ENCODE assay signal across 13 cellular contexts in the genomic region with DNA sequence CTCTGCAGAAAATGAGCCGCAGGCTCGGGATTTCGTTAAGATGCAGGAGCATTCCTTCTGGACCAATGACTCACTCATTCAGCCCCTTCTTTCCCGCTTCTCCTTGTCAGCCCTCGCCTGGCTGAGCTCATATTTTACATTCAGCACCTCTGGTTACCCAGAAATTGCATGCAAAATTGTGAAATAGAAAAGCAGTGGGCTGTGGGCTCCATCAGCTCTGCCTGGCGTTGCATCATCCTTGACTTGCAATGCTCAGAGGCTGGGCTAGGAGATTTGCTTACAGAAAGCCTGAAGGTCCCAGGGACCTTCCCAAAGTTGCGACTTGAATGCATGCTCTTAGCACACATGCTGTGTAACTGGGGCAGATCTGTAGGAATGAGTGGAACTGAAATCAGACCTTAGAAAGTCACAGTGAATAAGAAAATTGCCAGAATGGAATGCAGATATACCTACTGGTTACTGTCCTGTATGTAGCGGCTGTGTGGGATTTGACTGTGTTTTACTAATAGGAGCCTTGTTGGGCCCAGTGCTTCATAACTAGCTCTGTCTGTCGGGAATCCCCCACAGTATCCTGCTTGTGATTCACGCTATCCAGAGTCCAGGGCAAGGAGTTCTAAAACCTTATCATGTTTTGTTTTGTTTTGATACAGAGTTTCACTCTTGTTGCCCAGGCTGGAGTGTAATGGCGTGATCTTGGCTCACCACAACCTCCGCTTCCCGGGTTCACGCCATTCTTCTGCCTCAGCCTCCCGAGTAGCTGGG.
DNase-seq lines count a peak whose midpoint lies in the region; ATAC-seq and TF ChIP-seq lines count a peak whose summit lies in the region.
"Had no signal": no experiment of that assay in that cellular context is flagged by ENCODE, and none has a peak within 500 bp of the region (broad histone marks: within the 10 kb centered on the region; RNA-seq: fewer than 3 reads in every experiment).

No MANE protein-coding gene starts in this region.

- peaks cover 3% of the 10 kb centered on the region for H3K9me3 Mint-ChIP-seq in glutamatergic neuron (ENCODE audit: unreplicated experiment)
- H3K9me3 Mint-ChIP-seq: activated naive CD4-positive, alpha-beta T cell treated with anti-CD3 and anti-CD28 coated beads, Interleukin-2, amount 50 U/mL, for 24 hours had no signal

- DNase-seq in H4 (ENCODE audit: low spot score), result peak; percentile 94
- DNase-seq in SK-N-MC (ENCODE audit: low read depth, low spot score), result peak; percentile 24
- DNase-seq in cardiac muscle cell (ENCODE audit: low read depth in 1 of 2, low spot score in 1 of 2), result peak in 1 of 2 donors; percentile 99
- no peak for DNase-seq in DMS153 (lab: John Stamatoyannopoulos, UW)
- no peak for DNase-seq in glutamatergic neuron
- DNase-seq: esophagus squamous epithelium, NCI-H1417 had no signal

- H3K27me3 ChIP-seq in cardiac muscle cell (no peaks in the 10 kb centered on the region), skeletal muscle satellite cell (ENCODE audit: control insufficient read depth, insufficient read depth, low read length) (peaks cover 9% of the 10 kb centered on the region)
- H3K27me3 ChIP-seq: esophagus squamous epithelium had no signal

- no peak overlapping the region for H3K4me3 Mint-ChIP-seq in glutamatergic neuron (ENCODE audit: unreplicated experiment)
- H3K4me3 Mint-ChIP-seq: activated naive CD4-positive, alpha-beta T cell treated with anti-CD3 and anti-CD28 coated beads, Interleukin-2, amount 50 U/mL, for 24 hours; stimulated activated memory B cell treated with anti-CD40 and anti-IgM and Interleukin-4, amounts not matched to agents 10 μg/mL and 1 μg/mL and 100 μg/mL, for 72 hours had no signal

- H3K9me3 ChIP-seq in SK-N-MC (ENCODE audit: low read depth, low read length) (no peaks in the 10 kb centered on the region), cardiac muscle cell (ENCODE audit: low read depth) (no peaks in the 10 kb centered on the region), skeletal muscle satellite cell (replicated peaks; ENCODE audit: low read length) (no peaks in the 10 kb centered on the region)
- H3K9me3 ChIP-seq: esophagus squamous epithelium, neutrophil had no signal

- TF ChIP-seq CTCF in cardiac muscle cell (IDR thresholded peaks at IDR 0.05; ENCODE audit: low read depth, low read length), result no peak
- no peak for TF ChIP-seq CTCF in glutamatergic neuron (IDR thresholded peaks at IDR 0.05; ENCODE audit: partially characterized antibody, unreplicated experiment)

- no peak for ATAC-seq in HG03460 (IDR thresholded peaks at IDR 0.05; ENCODE audit: unreplicated experiment)
- no peak for ATAC-seq in HG03520 (IDR thresholded peaks at IDR 0.05; ENCODE audit: unreplicated experiment)
- ATAC-seq: stimulated activated memory B cell treated with anti-CD40 and anti-IgM and Interleukin-4, amounts not matched to agents 10 μg/mL and 1 μg/mL and 100 μg/mL, for 72 hours had no signal

- no peak overlapping the region for H3K9ac ChIP-seq in SK-N-MC (ENCODE audit: insufficient read length)
- H3K9ac ChIP-seq in skeletal muscle satellite cell (ENCODE audit: low read depth, low read length), result no peak overlapping the region

- H3K4me1 ChIP-seq in cardiac muscle cell (ENCODE audit: low read depth), result peaks cover 40% of the 10 kb centered on the region
- no peaks in the 10 kb centered on the region for H3K4me1 ChIP-seq in skeletal muscle satellite cell (ENCODE audit: control insufficient read depth, insufficient read depth, low read length)

- peak overlapping the region; percentile 33 for H3K4me2 ChIP-seq in skeletal muscle satellite cell (ENCODE audit: low read length)

- H3K36me3 ChIP-seq in SK-N-MC (ENCODE audit: insufficient read depth, low read length) (no peaks in the 10 kb centered on the region), cardiac muscle cell (peaks cover 4% of the 10 kb centered on the region), skeletal muscle satellite cell (ENCODE audit: insufficient read depth, low read length) (no peaks in the 10 kb centered on the region)
- H3K36me3 ChIP-seq: esophagus squamous epithelium, neutrophil had no signal

- H3K4me3 ChIP-seq in SK-N-MC, result no peak overlapping the region
- no peak overlapping the region for H3K4me3 ChIP-seq in cardiac muscle cell
- no peak overlapping the region for H3K4me3 ChIP-seq in skeletal muscle satellite cell (ENCODE audit: low read length)
- H3K4me3 ChIP-seq: esophagus squamous epithelium had no signal

- peak overlapping the region; percentile 50; the same call in 1 of the 2 replicates for H3K27ac ChIP-seq in SK-N-MC
- H3K27ac ChIP-seq in cardiac muscle cell, result peak overlapping the region; percentile 84
- H3K27ac ChIP-seq: neutrophil had no signal

- H3K27me3 Mint-ChIP-seq in glutamatergic neuron (ENCODE audit: unreplicated experiment), result no peaks in the 10 kb centered on the region
- H3K27me3 Mint-ChIP-seq: activated naive CD4-positive, alpha-beta T cell treated with anti-CD3 and anti-CD28 coated beads, Interleukin-2, amount 50 U/mL, for 24 hours; stimulated activated memory B cell treated with anti-CD40 and anti-IgM and Interleukin-4, amounts not matched to agents 10 μg/mL and 1 μg/mL and 100 μg/mL, for 72 hours had no signal

- H3K36me3 Mint-ChIP-seq in glutamatergic neuron (ENCODE audit: unreplicated experiment), result no peaks in the 10 kb centered on the region
- H3K36me3 Mint-ChIP-seq: activated naive CD4-positive, alpha-beta T cell treated with anti-CD3 and anti-CD28 coated beads, Interleukin-2, amount 50 U/mL, for 24 hours; stimulated activated memory B cell treated with anti-CD40 and anti-IgM and Interleukin-4, amounts not matched to agents 10 μg/mL and 1 μg/mL and 100 μg/mL, for 72 hours had no signal

- no peak overlapping the region for H3K27ac Mint-ChIP-seq in glutamatergic neuron (ENCODE audit: unreplicated experiment)
- H3K27ac Mint-ChIP-seq: activated naive CD4-positive, alpha-beta T cell treated with anti-CD3 and anti-CD28 coated beads, Interleukin-2, amount 50 U/mL, for 24 hours; stimulated activated memory B cell treated with anti-CD40 and anti-IgM and Interleukin-4, amounts not matched to agents 10 μg/mL and 1 μg/mL and 100 μg/mL, for 72 hours had no signal

- peaks cover 3% of the 10 kb centered on the region for H3K4me1 Mint-ChIP-seq in glutamatergic neuron (ENCODE audit: low read depth, unreplicated experiment)
- H3K4me1 Mint-ChIP-seq: activated naive CD4-positive, alpha-beta T cell treated with anti-CD3 and anti-CD28 coated beads, Interleukin-2, amount 50 U/mL, for 24 hours; stimulated activated memory B cell treated with anti-CD40 and anti-IgM and Interleukin-4, amounts not matched to agents 10 μg/mL and 1 μg/mL and 100 μg/mL, for 72 hours had no signal

Comparison
In these comparisons a context has a peak if more than half of its experiments do, and no peak if none do; other contexts are left out.
1. DNase-seq: peak in H4 (single experiment) and SK-N-MC (single experiment); none in DMS153 (single experiment) and glutamatergic neuron (single experiment).